In genomic region chr14:54680636-54681035, GRCh38 we compare ENCODE assay signal across 28 cellular contexts.
DNase-seq lines count a peak whose midpoint lies in the region; ATAC-seq, FAIRE-seq and TF ChIP-seq lines count a peak whose summit lies in the region.
"Had no signal": no experiment of that assay in that cellular context is flagged by ENCODE, and none has a peak within 500 bp of the region (broad histone marks: within the 10 kb centered on the region; RNA-seq: fewer than 3 reads in every experiment).

No MANE protein-coding gene starts in this region.

- no peak overlapping the region for H3K27ac ChIP-seq in mammary epithelial cell (ENCODE audit: insufficient read depth, low read depth, low read length)
- no peak overlapping the region for H3K27ac ChIP-seq in mesenchymal stem cell (ENCODE audit: low read length, poor library complexity, severe bottlenecking)
- peak overlapping the region; percentile 33 to 91 for H3K27ac ChIP-seq in thoracic aorta
- peak overlapping the region in 1 of 5 donors; percentile 9 for H3K27ac ChIP-seq in stomach
- H3K27ac ChIP-seq in small intestine (ENCODE audit: low read depth in 1 of 2, low read length in 1 of 2) = no peak overlapping the region
- H3K27ac ChIP-seq: 22Rv1, spleen, testis had no signal

- TF ChIP-seq POLR2A in stomach (IDR thresholded peaks at IDR 0.05) = no peak

- DNase-seq in MCF 10A (ENCODE audit: unreplicated experiment) (no peak), mammary epithelial cell (no peak), chondrocyte (ENCODE audit: low spot score) (no peak), mesenchymal stem cell (no peak), thoracic aorta (ENCODE audit: low spot score) (no peak), stomach (no peak), small intestine (no peak)
- no peak for DNase-seq in stimulated activated naive CD8-positive, alpha-beta T cell treated with anti-CD3 and anti-CD28 coated beads, Interleukin-15, amount 100 ng/mL, for 72 hours
- DNase-seq: activated CD4-positive, alpha-beta T cell treated with anti-CD3 and anti-CD28 coated beads for 36 hours; activated CD8-positive, alpha-beta T cell treated with anti-CD3 and anti-CD28 coated beads, Interleukin-2, amount 10 ng/mL, durations not matched to agents 7 days and 5 days; activated effector memory CD4-positive, alpha-beta T cell treated with Interleukin-2 at 50 U/mL for 16 hours; CD4-positive, CD25-positive, alpha-beta regulatory T cell; cerebellar nuclear complex; head of caudate nucleus; NCI-H1105 treated with DMSO at 0.1 percent for 48 hours; NCI-H1930; NCI-H524; PC-3; Right ventricle myocardium superior; spleen; stimulated activated CD4-positive, alpha-beta T cell treated with anti-CD3 and anti-CD28 coated beads, Interleukin-4, amount 100 ng/mL, for 1 hour; testis had no signal

- H3K36me3 Mint-ChIP-seq in MCF 10A (ENCODE audit: insufficient read depth, unreplicated experiment) (no peaks in the 10 kb centered on the region), chondrocyte (ENCODE audit: low read depth) (no peaks in the 10 kb centered on the region)
- H3K36me3 Mint-ChIP-seq: CD4-positive, CD25-positive, alpha-beta regulatory T cell; stimulated activated memory B cell treated with anti-CD40 and anti-IgM and Interleukin-4, amounts not matched to agents 10 μg/mL and 1 μg/mL and 100 μg/mL, for 72 hours had no signal

- H3K23ac ChIP-seq in mesenchymal stem cell (ENCODE audit: low read length in 2 of 2) = no peak overlapping the region

- POLR2A ChIA-PET in MCF 10A (lab: Yijun Ruan, JAX) = interaction anchor here (1.4 to 1.9 kb wide), 2 partner anchors 10 to 115 kb away, joined by 5 to 6 read pairs; no protein-coding TSS in a partner anchor

- H3K4me3 Mint-ChIP-seq in MCF 10A (ENCODE audit: unreplicated experiment) = no peak overlapping the region
- H3K4me3 Mint-ChIP-seq in chondrocyte (ENCODE audit: unreplicated experiment) = no peak overlapping the region
- H3K4me3 Mint-ChIP-seq in stimulated activated naive CD8-positive, alpha-beta T cell treated with anti-CD3 and anti-CD28 coated beads, Interleukin-15, amount 100 ng/mL, for 72 hours = no peak overlapping the region
- H3K4me3 Mint-ChIP-seq: activated CD4-positive, alpha-beta T cell treated with anti-CD3 and anti-CD28 coated beads for 36 hours; activated CD8-positive, alpha-beta T cell treated with anti-CD3 and anti-CD28 coated beads, Interleukin-2, amount 10 ng/mL, durations not matched to agents 7 days and 5 days; activated naive CD8-positive, alpha-beta T cell; CD4-positive, CD25-positive, alpha-beta regulatory T cell; stimulated activated memory B cell treated with anti-CD40 and anti-IgM and Interleukin-4, amounts not matched to agents 10 μg/mL and 1 μg/mL and 100 μg/mL, for 72 hours; T-helper 2 cell treated with Interferon-gamma antibody and Interleukin-4, amounts not matched to agents 5 μg/mL and 100 μg/mL, for 36 hours had no signal

- H3K9me3 ChIP-seq in mammary epithelial cell (replicated peaks; ENCODE audit: insufficient read depth, low read length) = peaks cover 3% of the 10 kb centered on the region
- no peaks in the 10 kb centered on the region for H3K9me3 ChIP-seq in mesenchymal stem cell (ENCODE audit: control insufficient read depth, low read length)
- no peaks in the 10 kb centered on the region for H3K9me3 ChIP-seq in thoracic aorta
- no peaks in the 10 kb centered on the region for H3K9me3 ChIP-seq in stomach
- H3K9me3 ChIP-seq in small intestine (ENCODE audit: control insufficient read depth, low read depth) = no peaks in the 10 kb centered on the region
- H3K9me3 ChIP-seq: spleen, testis had no signal

- H3K4me1 ChIP-seq in mammary epithelial cell (ENCODE audit: insufficient read depth, low read length) = peaks cover 68% of the 10 kb centered on the region
- peaks cover 15% of the 10 kb centered on the region for H3K4me1 ChIP-seq in mesenchymal stem cell (ENCODE audit: control insufficient read depth, insufficient read depth, low read depth, low read length)
- H3K4me1 ChIP-seq in thoracic aorta (ENCODE audit: control insufficient read depth in 1 of 2, low read depth in 2 of 2) = peaks cover 56 to 96% of the 10 kb centered on the region in 2 donors
- peaks cover 18 to 41% (median 32%) of the 10 kb centered on the region in 4 donors for H3K4me1 ChIP-seq in stomach
- H3K4me1 ChIP-seq in small intestine (ENCODE audit: control insufficient read depth in 2 of 2, insufficient read depth in 1 of 2, low read depth in 1 of 2, low read length in 1 of 2) = peaks cover 0 to 4% of the 10 kb centered on the region in 2 donors

- H3K79me1 ChIP-seq in mesenchymal stem cell (replicated peaks; ENCODE audit: low read length, poor library complexity, severe bottlenecking) = peaks cover 16% of the 10 kb centered on the region

- H2BK120ac ChIP-seq in mesenchymal stem cell (ENCODE audit: low read depth, low read length) = no peak overlapping the region

- no peak overlapping the region for H2AK5ac ChIP-seq in mesenchymal stem cell (ENCODE audit: low read length, severe bottlenecking)

- H3K27ac Mint-ChIP-seq in MCF 10A (ENCODE audit: low read depth, unreplicated experiment) = peak overlapping the region; percentile 16
- H3K27ac Mint-ChIP-seq in chondrocyte (ENCODE audit: unreplicated experiment) = peak overlapping the region; percentile 17
- no peak overlapping the region for H3K27ac Mint-ChIP-seq in stimulated activated naive CD8-positive, alpha-beta T cell treated with anti-CD3 and anti-CD28 coated beads, Interleukin-15, amount 100 ng/mL, for 72 hours
- H3K27ac Mint-ChIP-seq: activated CD4-positive, alpha-beta T cell treated with anti-CD3 and anti-CD28 coated beads for 36 hours; activated CD8-positive, alpha-beta T cell treated with anti-CD3 and anti-CD28 coated beads, Interleukin-2, amount 10 ng/mL, durations not matched to agents 7 days and 5 days; activated naive CD8-positive, alpha-beta T cell; stimulated activated memory B cell treated with anti-CD40 and anti-IgM and Interleukin-4, amounts not matched to agents 10 μg/mL and 1 μg/mL and 100 μg/mL, for 72 hours; T-helper 2 cell treated with Interferon-gamma antibody and Interleukin-4, amounts not matched to agents 5 μg/mL and 100 μg/mL, for 36 hours had no signal

- H3K4me3 ChIP-seq in mammary epithelial cell (replicated peaks in 1 of 3; ENCODE audit: insufficient read depth in 1 of 3, low read depth in 2 of 3, low read length in 3 of 3) = no peak overlapping the region
- H3K4me3 ChIP-seq in mesenchymal stem cell (ENCODE audit: insufficient read depth in 1 of 2, low read depth in 1 of 2, low read length in 2 of 2) = peak overlapping the region in 1 of 2 experiments; percentile 40
- no peak overlapping the region for H3K4me3 ChIP-seq in thoracic aorta
- no peak overlapping the region for H3K4me3 ChIP-seq in stomach
- no peak overlapping the region for H3K4me3 ChIP-seq in small intestine (ENCODE audit: low read depth in 1 of 2, low read length in 2 of 2)
- H3K4me3 ChIP-seq: spleen, testis had no signal

- no peak for TF ChIP-seq CTCF in MCF 10A (IDR thresholded peaks at IDR 0.05; ENCODE audit: unreplicated experiment)
- no peak for TF ChIP-seq CTCF in mammary epithelial cell (conservative IDR thresholded peaks at IDR 0.05 in 1 of 2, IDR thresholded peaks at IDR 0.05 in 1 of 2; ENCODE audit: extremely low read depth in 1 of 2, insufficient read depth in 1 of 2, low read depth in 1 of 2, low read length in 2 of 2)
- TF ChIP-seq CTCF in chondrocyte (IDR thresholded peaks at IDR 0.05) = no peak
- no peak for TF ChIP-seq CTCF in thoracic aorta (IDR thresholded peaks at IDR 0.05)
- TF ChIP-seq CTCF in stomach (IDR thresholded peaks at IDR 0.05) = no peak

- intact Hi-C loops in MCF 10A (cut with micrococcal nuclease) (no loop called here), mammary epithelial cell (cut with micrococcal nuclease) (no loop called here), stomach (cut with DNase I; ENCODE audit: low total_unique reads) (no loop called here)

- FAIRE-seq in small intestine (lab: Jason Lieb, UNC) = no peak
- FAIRE-seq: GM12891, H1 had no signal

- no peak overlapping the region for H3K14ac ChIP-seq in mesenchymal stem cell (ENCODE audit: low read length in 2 of 2)

- in situ Hi-C loops in mammary epithelial cell (cut with MboI; ENCODE audit: low sequenced_read_pairs in 2 of 2) = loop anchor here in 1 of 2 donors (10.0 kb wide), 1 partner anchor 106 kb away; no protein-coding TSS in a partner anchor

- H4K20me1 ChIP-seq in mammary epithelial cell (ENCODE audit: insufficient read depth, low read length) = no peaks in the 10 kb centered on the region

- ATAC-seq in thoracic aorta (ENCODE audit: insufficient number of reproducible peaks, low FRiP score, low read depth) = no peak
- ATAC-seq in stimulated activated naive CD8-positive, alpha-beta T cell treated with anti-CD3 and anti-CD28 coated beads, Interleukin-15, amount 100 ng/mL, for 72 hours = no peak
- ATAC-seq: activated CD4-positive, alpha-beta T cell treated with anti-CD3 and anti-CD28 coated beads for 36 hours; activated CD8-positive, alpha-beta T cell treated with anti-CD3 and anti-CD28 coated beads, Interleukin-2, amount 10 ng/mL, durations not matched to agents 7 days and 5 days; PC-3; stimulated activated memory B cell treated with anti-CD40 and anti-IgM and Interleukin-4, amounts not matched to agents 10 μg/mL and 1 μg/mL and 100 μg/mL, for 72 hours had no signal

- peaks cover 56% of the 10 kb centered on the region for H3K4me1 Mint-ChIP-seq in MCF 10A (ENCODE audit: insufficient read depth, unreplicated experiment)
- peaks cover 89% of the 10 kb centered on the region for H3K4me1 Mint-ChIP-seq in chondrocyte (ENCODE audit: low read depth)
- peaks cover 13% of the 10 kb centered on the region for H3K4me1 Mint-ChIP-seq in stimulated activated naive CD8-positive, alpha-beta T cell treated with anti-CD3 and anti-CD28 coated beads, Interleukin-15, amount 100 ng/mL, for 72 hours

- H3K9me3 Mint-ChIP-seq in MCF 10A (ENCODE audit: unreplicated experiment) (no peaks in the 10 kb centered on the region), chondrocyte (ENCODE audit: low read depth) (no peaks in the 10 kb centered on the region)
- no peaks in the 10 kb centered on the region for H3K9me3 Mint-ChIP-seq in stimulated activated naive CD8-positive, alpha-beta T cell treated with anti-CD3 and anti-CD28 coated beads, Interleukin-15, amount 100 ng/mL, for 72 hours
- H3K9me3 Mint-ChIP-seq: stimulated activated memory B cell treated with anti-CD40 and anti-IgM and Interleukin-4, amounts not matched to agents 10 μg/mL and 1 μg/mL and 100 μg/mL, for 72 hours; T-helper 2 cell treated with Interferon-gamma antibody and Interleukin-4, amounts not matched to agents 5 μg/mL and 100 μg/mL, for 36 hours had no signal

- H2BK5ac ChIP-seq in mesenchymal stem cell (ENCODE audit: low read depth, low read length, poor library complexity, severe bottlenecking) = no peak overlapping the region

- no peak overlapping the region for H2BK15ac ChIP-seq in mesenchymal stem cell (ENCODE audit: low read depth, poor library complexity, severe bottlenecking)

- no peak overlapping the region for H2BK12ac ChIP-seq in mesenchymal stem cell (ENCODE audit: low read length in 2 of 2)

- H3K27me3 Mint-ChIP-seq in MCF 10A (ENCODE audit: insufficient read depth, unreplicated experiment) (no peaks in the 10 kb centered on the region), chondrocyte (ENCODE audit: low read depth) (no peaks in the 10 kb centered on the region)
- peaks cover 48% of the 10 kb centered on the region for H3K27me3 Mint-ChIP-seq in stimulated activated naive CD8-positive, alpha-beta T cell treated with anti-CD3 and anti-CD28 coated beads, Interleukin-15, amount 100 ng/mL, for 72 hours
- H3K27me3 Mint-ChIP-seq: stimulated activated memory B cell treated with anti-CD40 and anti-IgM and Interleukin-4, amounts not matched to agents 10 μg/mL and 1 μg/mL and 100 μg/mL, for 72 hours had no signal

- no peak overlapping the region for H3K4ac ChIP-seq in mesenchymal stem cell (ENCODE audit: low read depth in 1 of 2, low read length in 2 of 2)

- CTCF ChIA-PET in MCF 10A (lab: Yijun Ruan, JAX) (interaction anchor here (0.7 to 1.8 kb wide), 2 partner anchors 10 to 98 kb away, joined by 3 to 4 read pairs; no protein-coding TSS in a partner anchor), mammary epithelial cell (lab: Charles Lee; ENCODE audit: low non-redundant PET) (no interaction called here)

- H4K91ac ChIP-seq in mesenchymal stem cell (ENCODE audit: low read length) = no peak overlapping the region

- H4K8ac ChIP-seq in mesenchymal stem cell (ENCODE audit: low read length) = no peak overlapping the region

- TF ChIP-seq EP300 in stomach (IDR thresholded peaks at IDR 0.05) = no peak

- H3K4me2 ChIP-seq in mammary epithelial cell (ENCODE audit: insufficient read depth, low read depth, low read length) = no peak overlapping the region
- no peak overlapping the region for H3K4me2 ChIP-seq in mesenchymal stem cell (ENCODE audit: low read length, poor library complexity, severe bottlenecking)

- H2AFZ ChIP-seq in mammary epithelial cell (ENCODE audit: low read depth, low read length) (no peak overlapping the region), mesenchymal stem cell (ENCODE audit: low read depth, low read length) (no peak overlapping the region)

- dilution Hi-C loops in mammary epithelial cell (cut with HindIII; ENCODE audit: low sequenced_read_pairs) = no loop called here

- H3K27me3 ChIP-seq in mammary epithelial cell (ENCODE audit: insufficient read depth, low read length) (no peaks in the 10 kb centered on the region), mesenchymal stem cell (ENCODE audit: control insufficient read depth in 1 of 2, insufficient read depth in 1 of 2, low read length in 2 of 2) (no peaks in the 10 kb centered on the region), thoracic aorta (replicated peaks; ENCODE audit: insufficient read depth) (no peaks in the 10 kb centered on the region), stomach (no peaks in the 10 kb centered on the region), small intestine (ENCODE audit: control insufficient read depth in 2 of 2, insufficient read depth in 2 of 2, low read length in 2 of 2) (no peaks in the 10 kb centered on the region)
- H3K27me3 ChIP-seq: spleen, testis had no signal

- 99% methylated on average over 4 of the region's 5 CpGs for WGBS in mammary epithelial cell (ENCODE audit: low coverage, missing lambda C conversion rate)
- whole genome bisulfite sequencing in mesenchymal stem cell = 100% methylated on average over 3 of the region's 5 CpGs
- WGBS in stomach, 5 donors = 87 to 97% (median 94%) methylated on average over 5 of the region's 5 CpGs
- 78 to 95% (median 93%) methylated on average over 5 of the region's 5 CpGs for WGBS in small intestine, 3 donors

- no peak overlapping the region for H3K18ac ChIP-seq in mesenchymal stem cell (ENCODE audit: low read depth in 1 of 2, low read length in 2 of 2)

- BruUV-seq in MCF 10A (replicated peaks; lab: Mats Ljungman, UMichigan) = no TSS peak
- no TSS peak for BruUV-seq in mammary epithelial cell (replicated peaks; lab: Mats Ljungman, UMichigan)

- H3K79me2 ChIP-seq in mammary epithelial cell (ENCODE audit: insufficient read depth, low read length) = peaks cover 53% of the 10 kb centered on the region

- H3K9ac ChIP-seq in mammary epithelial cell (ENCODE audit: insufficient read depth, low read length) (no peak overlapping the region), mesenchymal stem cell (ENCODE audit: low read length) (peak overlapping the region; percentile 85)

- no peaks in the 10 kb centered on the region for H3K36me3 ChIP-seq in mammary epithelial cell (ENCODE audit: insufficient read depth, low read length)
- no peaks in the 10 kb centered on the region for H3K36me3 ChIP-seq in mesenchymal stem cell (ENCODE audit: control insufficient read depth in 1 of 2, insufficient read depth in 2 of 2, low read depth in 1 of 2, low read length in 2 of 2)
- H3K36me3 ChIP-seq in thoracic aorta = no peaks in the 10 kb centered on the region
- no peaks in the 10 kb centered on the region for H3K36me3 ChIP-seq in stomach
- H3K36me3 ChIP-seq in small intestine (ENCODE audit: control insufficient read depth in 2 of 2, insufficient read depth in 2 of 2, low read length in 2 of 2) = no peaks in the 10 kb centered on the region
- H3K36me3 ChIP-seq: spleen had no signal

Comparison
In these comparisons a context has a peak if more than half of its experiments do, and no peak if none do; other contexts are left out.
1. H3K27ac Mint-ChIP-seq: peak in MCF 10A (single experiment) and chondrocyte (single experiment); none in stimulated activated naive CD8-positive, alpha-beta T cell treated with anti-CD3 and anti-CD28 coated beads, Interleukin-15, amount 100 ng/mL, for 72 hours (0 of 2).
2. H3K27ac ChIP-seq: peak in thoracic aorta (2 of 2); none in mammary epithelial cell (single experiment), mesenchymal stem cell (single experiment) and small intestine (0 of 2).